Comparison of ENCODE assay signal across 9 cellular contexts in the genomic region with DNA sequence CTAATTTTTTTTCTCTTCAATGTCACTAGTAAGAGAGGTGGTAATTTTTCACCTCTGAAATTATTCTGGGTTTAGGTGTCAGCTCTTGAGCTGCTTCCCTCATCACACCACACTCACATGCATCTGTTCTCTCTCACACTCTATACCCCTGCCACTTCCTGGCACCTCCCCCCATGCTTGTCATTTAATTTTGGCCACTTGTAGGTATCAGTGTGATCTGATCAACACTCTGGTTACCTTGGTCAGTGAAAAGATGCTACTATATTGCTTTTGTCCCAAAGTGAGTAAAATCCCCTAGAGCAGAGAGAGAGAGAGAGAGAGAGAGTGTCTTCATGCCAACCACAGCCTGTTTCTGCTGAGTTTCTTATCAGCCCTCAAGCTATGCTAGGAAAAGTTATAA. TPM values are rescaled to one million over a fixed set of nuclear protein-coding genes. Genes with fewer than 3 reads are reported as not detected.
A peak's percentile ranks its signal among the peaks of the same experiment; 100 is the strongest.
DNase-seq lines count a peak whose midpoint lies in the region; ATAC-seq and TF ChIP-seq lines count a peak whose summit lies in the region.
"Had no signal": no experiment of that assay in that cellular context is flagged by ENCODE, and none has a peak within 500 bp of the region (broad histone marks: within the 10 kb centered on the region; RNA-seq: fewer than 3 reads in every experiment).

No MANE protein-coding gene starts in this region.

- H3K36me3 Mint-ChIP-seq in CD8-positive, alpha-beta memory T cell, result peaks cover 10 to 86% (median 31%) of the 10 kb centered on the region in 3 donors

- peak overlapping the region in 7 of 8 donors; percentile 62 to 94 (median 91) for H3K27ac Mint-ChIP-seq in CD8-positive, alpha-beta memory T cell

- ATAC-seq in GM21381 (IDR thresholded peaks at IDR 0.05; ENCODE audit: unreplicated experiment) (peak; percentile 72), heart left ventricle (peak; percentile 35 to 63 (median 59))

- intact Hi-C loops in heart left ventricle (cut with DNase I), result loop anchor here in 1 of 10 donors (5.0 kb wide), 1 partner anchor 43 kb away; a partner anchor contains a TSS

- peaks cover 0 to 2% (median 0%) of the 10 kb centered on the region in 5 donors for H3K9me3 Mint-ChIP-seq in CD8-positive, alpha-beta memory T cell

- peak overlapping the region; percentile 40 for H3K27ac ChIP-seq in CD8-positive, alpha-beta memory T cell (ENCODE audit: low read depth, low read length)
- H3K27ac ChIP-seq in heart left ventricle, result peak overlapping the region in 1 of 12 donors; percentile 7
- H3K27ac ChIP-seq in SJCRH30, result no peak overlapping the region
- H3K27ac ChIP-seq in coronary artery, result peak overlapping the region in 1 of 2 donors; percentile 27

- H3K4me3 Mint-ChIP-seq in CD8-positive, alpha-beta memory T cell, result peak overlapping the region; percentile 35 to 77 (median 73)

- TF ChIP-seq POLR2A in heart left ventricle (IDR thresholded peaks at IDR 0.05), result no peak

- POLR2A ChIA-PET in CD8-positive, alpha-beta memory T cell (lab: Charles Lee), result interaction anchor here (1.2 to 2.5 kb wide), 3 partner anchors 23 to 74 kb away, joined by 4 to 21 read pairs (median 16); a partner anchor contains a TSS

- CTCF ChIA-PET in CD8-positive, alpha-beta memory T cell (lab: Charles Lee), result interaction anchor here (0.7 to 4.0 kb wide), 4 partner anchors 14 to 75 kb away, joined by 3 to 44 read pairs (median 6); a partner anchor contains a TSS

- H3K9me3 ChIP-seq in CD8-positive, alpha-beta memory T cell (ENCODE audit: low read length), result no peaks in the 10 kb centered on the region
- no peaks in the 10 kb centered on the region for H3K9me3 ChIP-seq in heart left ventricle
- no peaks in the 10 kb centered on the region for H3K9me3 ChIP-seq in SJCRH30 (replicated peaks)

- no peaks in the 10 kb centered on the region for H3K27me3 ChIP-seq in CD8-positive, alpha-beta memory T cell (ENCODE audit: insufficient read depth, low read length, poor library complexity, severe bottlenecking)
- no peaks in the 10 kb centered on the region for H3K27me3 ChIP-seq in heart left ventricle
- no peaks in the 10 kb centered on the region for H3K27me3 ChIP-seq in SJCRH30

- peaks cover 0 to 100% (median 90%) of the 10 kb centered on the region in 3 donors for H3K4me1 Mint-ChIP-seq in CD8-positive, alpha-beta memory T cell

- H3K27me3 Mint-ChIP-seq in CD8-positive, alpha-beta memory T cell, result peaks cover 0 to 3% of the 10 kb centered on the region in 2 donors

- no peak overlapping the region for H3K4me3 ChIP-seq in CD8-positive, alpha-beta memory T cell (ENCODE audit: low read length)
- H3K4me3 ChIP-seq in heart left ventricle (no peak overlapping the region), SJCRH30 (no peak overlapping the region), coronary artery (no peak overlapping the region)

- H3K4me1 ChIP-seq in CD8-positive, alpha-beta memory T cell (ENCODE audit: insufficient read depth, low read length), result peaks cover 93% of the 10 kb centered on the region
- peaks cover 0 to 52% (median 10%) of the 10 kb centered on the region in 12 donors for H3K4me1 ChIP-seq in heart left ventricle
- peaks cover 5% of the 10 kb centered on the region; the same call in 1 of the 2 replicates for H3K4me1 ChIP-seq in SJCRH30

- peak; percentile 52 to 87 (median 80) for DNase-seq in CD8-positive, alpha-beta memory T cell
- peak; percentile 26 for DNase-seq in NCI-H69 (lab: John Stamatoyannopoulos, UW)
- DNase-seq in heart left ventricle, result no peak
- DNase-seq in SJCRH30, result no peak
- no peak for DNase-seq in coronary artery (ENCODE audit: low spot score)
- no peak for DNase-seq in H4 (ENCODE audit: low spot score)
- DNase-seq in NCI-H82 (lab: John Stamatoyannopoulos, UW), result no peak
- DNase-seq: NCI-H1694 had no signal

- H3K36me3 ChIP-seq in CD8-positive, alpha-beta memory T cell (ENCODE audit: insufficient read depth, low read length), result peaks cover 22% of the 10 kb centered on the region
- H3K36me3 ChIP-seq in heart left ventricle (peaks cover 0 to 86% (median 43%) of the 10 kb centered on the region in 9 donors), SJCRH30 (peaks cover 9% of the 10 kb centered on the region)

- TF ChIP-seq CTCF in heart left ventricle (IDR thresholded peaks at IDR 0.05), result no peak
- TF ChIP-seq CTCF in coronary artery (IDR thresholded peaks at IDR 0.05), result no peak

RNA-seq across cellular contexts. Expression of a gene that starts 42.5 kb away (rescaled TPM):
- total RNA-seq in CD8-positive, alpha-beta memory T cell, result 10 to 100 TPM; 45.5 to 45.8 TPM
- 270 TPM for polyA plus RNA-seq in CD8-positive, alpha-beta memory T cell
- total RNA-seq in heart left ventricle, result 10 to 100 TPM; 18.7 to 43.9 (median 26.6) TPM
- polyA plus RNA-seq in heart left ventricle, result 10 to 100 TPM; 11.9 to 17.8 TPM
- 4.5 TPM in 2 replicates for total RNA-seq in SJCRH30 (2014; rRNA removed; shearing (Covaris generic))
- total RNA-seq in H4 (2014; rRNA removed; shearing (Covaris generic)), result 161 and 166 TPM in 2 replicates

Comparison
In these comparisons a context has a peak if more than half of its experiments do, and no peak if none do; other contexts are left out.
1. DNase-seq: peak in CD8-positive, alpha-beta memory T cell (5 of 5) and NCI-H69 (single experiment); none in heart left ventricle (0 of 5), SJCRH30 (0 of 2), coronary artery (single experiment), H4 (single experiment) and NCI-H82 (single experiment).